ENCODE assay signal across 8 cellular contexts in genomic region chr22:26671317-26672059, GRCh38. TPM values are rescaled to one million over a fixed set of nuclear protein-coding genes. Genes with fewer than 3 reads are reported as not detected.
DNase-seq lines count a peak whose midpoint lies in the region; ATAC-seq and TF ChIP-seq lines count a peak whose summit lies in the region.

No MANE protein-coding gene starts in this region.

- TF ChIP-seq CTCF in GM13977 (IDR thresholded peaks at IDR 0.05; ENCODE audit: extremely low read depth, insufficient read depth, missing control alignments), result no peak
- no peak for TF ChIP-seq CTCF in KMS-11 (conservative IDR thresholded peaks at IDR 0.05; ENCODE audit: low read depth, low read length)
- TF ChIP-seq CTCF in heart right ventricle (IDR thresholded peaks at IDR 0.05), result no peak

- H3K27ac ChIP-seq in KMS-11, result peak overlapping the region; percentile 38; the same call in 1 of the 2 replicates
- peak overlapping the region; percentile 87 to 98 (median 98) for H3K27ac ChIP-seq in heart right ventricle

- H3K4me1 ChIP-seq in KMS-11 (ENCODE audit: low read depth, poor library complexity, severe bottlenecking) (peaks cover 61% of the 10 kb centered on the region), heart right ventricle (peaks cover 8 to 49% (median 29%) of the 10 kb centered on the region in 9 donors)

- peak overlapping the region; percentile 52; the same call in 1 of the 2 replicates for H3K4me2 ChIP-seq in KMS-11

- H3K4me3 ChIP-seq in KMS-11 (IDR thresholded peaks at IDR 0.05; ENCODE audit: insufficient read depth, low read depth, low read length) (no peak overlapping the region), heart right ventricle (peak overlapping the region in 1 of 10 donors; percentile 82)

- in situ Hi-C loops in GM13977 (cut with MboI; ENCODE audit: low pct_unique_long_range_greater_than_20kb, low sequenced_read_pairs, unreplicated experiment), result no loop called here

- peaks cover 7% of the 10 kb centered on the region; the same call in 1 of the 2 replicates for H3K79me2 ChIP-seq in KMS-11 (ENCODE audit: insufficient read depth, low read depth)

- ATAC-seq in heart right ventricle, result peak in 1 of 8 donors; percentile 1
- ATAC-seq in GM21515 (IDR thresholded peaks at IDR 0.05; ENCODE audit: unreplicated experiment), result no peak

- H3K36me3 ChIP-seq in KMS-11 (ENCODE audit: insufficient read depth) (no peaks in the 10 kb centered on the region), heart right ventricle (no peaks in the 10 kb centered on the region)

- intact Hi-C loops in heart right ventricle (cut with DNase I), result loop anchor here in 3 of 10 donors (10.0 kb wide), 1 partner anchor 1133 kb away; the partner anchor contains the start of gene MN1 (in 3 of the 3)

- 89 to 91% methylated on average over 15 of the region's 15 CpGs for WGBS in heart right ventricle, 2 donors

- no peak overlapping the region for H3K9ac ChIP-seq in KMS-11

- H3K27me3 ChIP-seq in KMS-11 (ENCODE audit: insufficient read depth, low read depth) (no peaks in the 10 kb centered on the region), heart right ventricle (no peaks in the 10 kb centered on the region)

- no peak overlapping the region for H2AFZ ChIP-seq in KMS-11 (ENCODE audit: low read depth)

- DNase-seq in GM13977 (ENCODE audit: low spot score), result peak; percentile 45
- DNase-seq in activated T-cell treated with anti-CD3 and anti-CD28 coated beads, Interleukin-2, amount 50 U/mL, for 1 hour, result peak; percentile 74
- DNase-seq in heart right ventricle, result peak in 1 of 2 donors; percentile 37
- peak; percentile 59 to 60 for DNase-seq in stimulated activated CD4-positive, alpha-beta T cell treated with anti-CD3 and anti-CD28 coated beads, Interleukin-2, amount 100 ng/mL, for 48 hours
- DNase-seq in GM19238 (ENCODE audit: insufficient read length, low spot score), result no peak
- no peak for DNase-seq in AG20443 (ENCODE audit: low spot score)

- H4K20me1 ChIP-seq in KMS-11 (ENCODE audit: insufficient read depth), result no peaks in the 10 kb centered on the region

- H3K9me3 ChIP-seq in heart right ventricle, result no peaks in the 10 kb centered on the region

RNA-seq across cellular contexts. Expression of gene MIAT, which starts 14.1 kb away (rescaled TPM):
- 1 to 10 TPM in 1 of 10 donors, under 1 TPM in 9; 0.25 to 1.6 (median 0.50) TPM for total RNA-seq in heart right ventricle
- polyA plus RNA-seq in heart right ventricle, result under 1 TPM; 0.03 to 0.44 TPM

RNA-seq across cellular contexts. Expression of gene CRYBA4, which starts 49.7 kb away (rescaled TPM):
- under 1 TPM in 1 of 10 donors, not detected in 9; 0.42 TPM for total RNA-seq in heart right ventricle
- not detected for polyA plus RNA-seq in heart right ventricle

RNA-seq across cellular contexts. Expression of gene CRYBB1, which starts 53.7 kb away (rescaled TPM):
- 1 to 10 TPM in 1 of 10 donors, under 1 TPM in 6, not detected in 3; 0.24 to 2.5 (median 0.71) TPM for total RNA-seq in heart right ventricle
- under 1 TPM; 0.37 to 0.48 TPM for polyA plus RNA-seq in heart right ventricle

Comparison
In these comparisons a context has a peak if more than half of its experiments do, and no peak if none do; other contexts are left out.
1. DNase-seq: peak in GM13977 (single experiment), activated T-cell treated with anti-CD3 and anti-CD28 coated beads, Interleukin-2, amount 50 U/mL, for 1 hour (single experiment) and stimulated activated CD4-positive, alpha-beta T cell treated with anti-CD3 and anti-CD28 coated beads, Interleukin-2, amount 100 ng/mL, for 48 hours (2 of 2); none in GM19238 (single experiment) and AG20443 (single experiment).